Comparison of ENCODE assay signal across 16 cellular contexts in genomic region chr6:126614642-126615504, GRCh38.
A peak's percentile ranks its signal among the peaks of the same experiment; 100 is the strongest.
DNase-seq lines count a peak whose midpoint lies in the region; ATAC-seq and TF ChIP-seq lines count a peak whose summit lies in the region.
"Had no signal": no experiment of that assay in that cellular context is flagged by ENCODE, and none has a peak within 500 bp of the region (broad histone marks: within the 10 kb centered on the region; RNA-seq: fewer than 3 reads in every experiment).

No MANE protein-coding gene starts in this region.

- H3K4me3 ChIP-seq in GM06990 (replicated peaks; ENCODE audit: low read depth, low read length), result no peak overlapping the region
- no peak overlapping the region for H3K4me3 ChIP-seq in endodermal cell (ENCODE audit: low read length)
- H3K4me3 ChIP-seq in body of pancreas, result no peak overlapping the region

- H3K27ac ChIP-seq in endodermal cell (ENCODE audit: low read depth, low read length) (no peak overlapping the region), body of pancreas (no peak overlapping the region)
- H3K27ac ChIP-seq: neutrophil had no signal

- H3K4me1 Mint-ChIP-seq in endodermal cell, result no peaks in the 10 kb centered on the region
- H3K4me1 Mint-ChIP-seq: activated naive CD4-positive, alpha-beta T cell treated with anti-CD3 and anti-CD28 coated beads, Interleukin-2, amount 10 ng/mL, durations not matched to agents 7 days and 5 days had no signal

- H3K27me3 Mint-ChIP-seq in endodermal cell (ENCODE audit: insufficient read depth), result no peaks in the 10 kb centered on the region
- H3K27me3 Mint-ChIP-seq: activated naive CD4-positive, alpha-beta T cell treated with anti-CD3 and anti-CD28 coated beads, Interleukin-2, amount 10 ng/mL, durations not matched to agents 7 days and 5 days had no signal

- no peaks in the 10 kb centered on the region for H3K36me3 Mint-ChIP-seq in endodermal cell (ENCODE audit: low read depth)
- H3K36me3 Mint-ChIP-seq: activated naive CD4-positive, alpha-beta T cell treated with anti-CD3 and anti-CD28 coated beads, Interleukin-2, amount 10 ng/mL, durations not matched to agents 7 days and 5 days had no signal

- TF ChIP-seq POLR2A in body of pancreas (IDR thresholded peaks at IDR 0.05), result no peak

- ATAC-seq in GM19035 (IDR thresholded peaks at IDR 0.05; ENCODE audit: unreplicated experiment) (peak; percentile 84), HG03354 (IDR thresholded peaks at IDR 0.05; ENCODE audit: poor library complexity, severe bottlenecking, unreplicated experiment) (peak; percentile 53), body of pancreas (no peak), GM19455 (IDR thresholded peaks at IDR 0.05; ENCODE audit: unreplicated experiment) (no peak), GM18861 (IDR thresholded peaks at IDR 0.05; ENCODE audit: unreplicated experiment) (no peak)
- ATAC-seq: HCT116, SK-N-SH treated with all-trans-retinoic acid at 6 μM for 48 hours had no signal

- H3K36me3 ChIP-seq in GM06990 (ENCODE audit: control insufficient read depth, insufficient read depth, low read length) (no peaks in the 10 kb centered on the region), endodermal cell (ENCODE audit: control insufficient read depth, insufficient read depth, low read length) (no peaks in the 10 kb centered on the region), body of pancreas (replicated peaks in 1 of 2; ENCODE audit: insufficient read depth in 1 of 2, low read depth in 2 of 2) (no peaks in the 10 kb centered on the region)
- H3K36me3 ChIP-seq: BE2C, neutrophil had no signal

- H3K27ac Mint-ChIP-seq in endodermal cell, result no peak overlapping the region
- H3K27ac Mint-ChIP-seq: activated naive CD4-positive, alpha-beta T cell treated with anti-CD3 and anti-CD28 coated beads, Interleukin-2, amount 10 ng/mL, durations not matched to agents 7 days and 5 days had no signal

- H3K9me3 Mint-ChIP-seq in endodermal cell, result peaks cover 17% of the 10 kb centered on the region

- TF ChIP-seq CTCF in GM06990 (IDR thresholded peaks at IDR 0.05; ENCODE audit: insufficient read depth, low read length, poor library complexity, severe bottlenecking), result no peak
- no peak for TF ChIP-seq CTCF in endodermal cell (conservative IDR thresholded peaks at IDR 0.05)
- TF ChIP-seq CTCF in body of pancreas (IDR thresholded peaks at IDR 0.05), result no peak

- DNase-seq in GM06990 (ENCODE audit: extremely low read depth, insufficient read length) (peak; percentile 8), endodermal cell (peak; percentile 81), body of pancreas (no peak)
- DNase-seq in stimulated activated naive CD4-positive, alpha-beta T cell (lab: John Stamatoyannopoulos, UW), result no peak
- DNase-seq: activated CD8-positive, alpha-beta memory T cell treated with anti-CD3 and anti-CD28 coated beads for 24 hours; activated naive CD4-positive, alpha-beta T cell treated with anti-CD3 and anti-CD28 coated beads, Interleukin-2, amount 10 ng/mL, durations not matched to agents 7 days and 5 days; BE2C; mammary epithelial cell; NCI-H187 treated with DMSO at 0.1 percent for 48 hours had no signal

- intact Hi-C loops in body of pancreas (cut with DNase I), result no loop called here

- WGBS in endodermal cell (ENCODE audit: insufficient coverage in 1 of 2, insufficient read length in 1 of 2), 2 experiments, result 84 to 90% methylated on average over 3 to 6 of the region's 6 CpGs
- WGBS in body of pancreas, 2 donors, result 50 to 66% methylated on average over 5 to 6 of the region's 6 CpGs

- no peak overlapping the region for H3K4me3 Mint-ChIP-seq in endodermal cell
- H3K4me3 Mint-ChIP-seq: activated naive CD4-positive, alpha-beta T cell treated with anti-CD3 and anti-CD28 coated beads, Interleukin-2, amount 10 ng/mL, durations not matched to agents 7 days and 5 days had no signal

- H3K27me3 ChIP-seq in GM06990 (replicated peaks; ENCODE audit: control insufficient read depth, insufficient read depth, low read length) (no peaks in the 10 kb centered on the region), endodermal cell (ENCODE audit: control insufficient read depth, insufficient read depth, low read length, poor library complexity, severe bottlenecking) (no peaks in the 10 kb centered on the region), body of pancreas (no peaks in the 10 kb centered on the region)
- H3K27me3 ChIP-seq: BE2C, neutrophil had no signal

- H3K9me3 ChIP-seq in endodermal cell (ENCODE audit: control insufficient read depth, low read length) (no peaks in the 10 kb centered on the region), body of pancreas (no peaks in the 10 kb centered on the region)
- H3K9me3 ChIP-seq: BE2C, neutrophil had no signal

- H3K4me1 ChIP-seq in endodermal cell (ENCODE audit: control insufficient read depth, insufficient read depth, low read length), result no peaks in the 10 kb centered on the region
- H3K4me1 ChIP-seq in body of pancreas, result no peaks in the 10 kb centered on the region
- H3K4me1 ChIP-seq: BE2C had no signal

- H3K9ac ChIP-seq in endodermal cell (ENCODE audit: extremely low read depth, low read length, poor library complexity, severe bottlenecking), result no peak overlapping the region

Comparison
In these comparisons a context has a peak if more than half of its experiments do, and no peak if none do; other contexts are left out.
1. DNase-seq: peak in GM06990 (single experiment) and endodermal cell (single experiment); none in body of pancreas (0 of 4) and stimulated activated naive CD4-positive, alpha-beta T cell (0 of 6).
2. ATAC-seq: peak in GM19035 (single experiment) and HG03354 (single experiment); none in body of pancreas (single experiment), GM19455 (single experiment) and GM18861 (single experiment).